26 cellular contexts compared by ENCODE assay signal in genomic region chr4:1225272-1226166, GRCh38. TPM values are rescaled to one million over a fixed set of nuclear protein-coding genes. Genes with fewer than 3 reads are reported as not detected.
DNase-seq lines count a peak whose midpoint lies in the region; ATAC-seq and TF ChIP-seq lines count a peak whose summit lies in the region.
"Had no signal": no experiment of that assay in that cellular context is flagged by ENCODE, and none has a peak within 500 bp of the region (broad histone marks: within the 10 kb centered on the region; RNA-seq: fewer than 3 reads in every experiment).

No MANE protein-coding gene starts in this region.

- intact Hi-C loops in left ventricle myocardium inferior (cut with micrococcal nuclease) (no loop called here), PC-9 (cut with micrococcal nuclease; ENCODE audit: unreplicated experiment) (no loop called here), sigmoid colon (cut with DNase I) (no loop called here)

- H3K27me3 ChIP-seq in H7 (ENCODE audit: control insufficient read depth, insufficient read depth, low read length) (no peaks in the 10 kb centered on the region), left ventricle myocardium inferior (ENCODE audit: low read depth) (no peaks in the 10 kb centered on the region), neuronal stem cell (ENCODE audit: control insufficient read depth in 3 of 3, insufficient read depth in 3 of 3, low read depth in 1 of 3, low read length in 3 of 3) (no peaks in the 10 kb centered on the region), PC-9 (ENCODE audit: insufficient read depth, low read depth) (no peaks in the 10 kb centered on the region), sigmoid colon (no peaks in the 10 kb centered on the region)

- H4K91ac ChIP-seq in neuronal stem cell (ENCODE audit: low read depth, low read length, poor library complexity): no peak overlapping the region

- H3K14ac ChIP-seq in neuronal stem cell (ENCODE audit: low read length): no peak overlapping the region

- H3K36me3 ChIP-seq in H7 (replicated peaks; ENCODE audit: control insufficient read depth, insufficient read depth, low read length) (peaks cover 27% of the 10 kb centered on the region), left ventricle myocardium inferior (peaks cover 85% of the 10 kb centered on the region), neuronal stem cell (replicated peaks in 1 of 2; ENCODE audit: control insufficient read depth in 2 of 2, insufficient read depth in 2 of 2, low read length in 2 of 2) (peaks cover 70 to 91% of the 10 kb centered on the region in 2 donors), PC-9 (ENCODE audit: low read depth) (0 out of 2 replicates have a peak, but pooled peaks cover 8% of the 10 kb centered on the region), sigmoid colon (peaks cover 36 to 97% (median 77%) of the 10 kb centered on the region in 4 donors)

- peak overlapping the region; percentile 66 for H3K4ac ChIP-seq in neuronal stem cell (ENCODE audit: low read length)

- TF ChIP-seq CTCF in RWPE1 (conservative IDR thresholded peaks at IDR 0.05; ENCODE audit: low read depth) (no peak), left ventricle myocardium inferior (IDR thresholded peaks at IDR 0.05; ENCODE audit: borderline replicate concordance) (no peak), PC-9 (conservative IDR thresholded peaks at IDR 0.05) (no peak), sigmoid colon (IDR thresholded peaks at IDR 0.05) (no peak)

- H3K9me2 ChIP-seq in PC-9 (ENCODE audit: insufficient read depth): no peaks in the 10 kb centered on the region

- H3K27ac ChIP-seq in RWPE1 (peak overlapping the region; percentile 31), left ventricle myocardium inferior (replicated peaks) (peak overlapping the region; percentile 74), neuronal stem cell (replicated peaks; ENCODE audit: low read length) (no peak overlapping the region), PC-9 (no peak overlapping the region), sigmoid colon (no peak overlapping the region)
- H3K27ac ChIP-seq: A549; BLaER1 treated with 17β-estradiol and CSF1 and Interleukin-3, amounts not matched to agents 10 nM and 100 nM had no signal

- H4K20me1 ChIP-seq in PC-9 (ENCODE audit: insufficient read depth): peaks cover 20% of the 10 kb centered on the region

- POLR2A ChIA-PET in RWPE1 (lab: Yijun Ruan, JAX; ENCODE audit: low non-redundant PET) (no interaction called here), PC-9 (lab: Charles Lee; ENCODE audit: unreplicated experiment) (no interaction called here)

- no peak overlapping the region for H3K18ac ChIP-seq in neuronal stem cell (ENCODE audit: low read length)

- H2BK15ac ChIP-seq in neuronal stem cell (ENCODE audit: low read length): no peak overlapping the region

- ATAC-seq in left lobe of liver: no peak
- ATAC-seq: A549, PC-3 had no signal

- H3K4me2 ChIP-seq in neuronal stem cell (ENCODE audit: insufficient read depth, low read length, poor library complexity, severe bottlenecking) (no peak overlapping the region), PC-9 (no peak overlapping the region)
- H3K4me2 ChIP-seq: A549; BLaER1 treated with 17β-estradiol and CSF1 and Interleukin-3, amounts not matched to agents 10 nM and 100 nM had no signal

- CTCF ChIA-PET in RWPE1 (lab: Yijun Ruan, JAX) (no interaction called here), PC-9 (lab: Charles Lee) (no interaction called here)

- TF ChIP-seq POLR2A in sigmoid colon (IDR thresholded peaks at IDR 0.05): no peak

- no peak for TF ChIP-seq EP300 in sigmoid colon (IDR thresholded peaks at IDR 0.05)

- no TSS peak for BruUV-seq in PC-9 (replicated peaks; lab: Mats Ljungman, UMichigan)

- H3K23ac ChIP-seq in neuronal stem cell (ENCODE audit: low read depth, low read length, poor library complexity): peak overlapping the region; percentile 66

- H2BK12ac ChIP-seq in neuronal stem cell (ENCODE audit: low read length): no peak overlapping the region

- H3K9ac ChIP-seq in neuronal stem cell (ENCODE audit: low read depth, low read length, poor library complexity): no peak overlapping the region
- H3K9ac ChIP-seq: BLaER1 treated with 17β-estradiol and CSF1 and Interleukin-3, amounts not matched to agents 10 nM and 100 nM had no signal

- H2AFZ ChIP-seq in neuronal stem cell (ENCODE audit: low read length) (no peak overlapping the region), PC-9 (no peak overlapping the region)

- H3K4me1 ChIP-seq in left ventricle myocardium inferior: peaks cover 22% of the 10 kb centered on the region
- no peaks in the 10 kb centered on the region for H3K4me1 ChIP-seq in neuronal stem cell (ENCODE audit: control insufficient read depth in 2 of 2, insufficient read depth in 1 of 2, low read depth in 1 of 2, low read length in 2 of 2)
- H3K4me1 ChIP-seq in PC-9 (replicated peaks; ENCODE audit: insufficient read depth): no peaks in the 10 kb centered on the region
- H3K4me1 ChIP-seq in sigmoid colon: no peaks in the 10 kb centered on the region
- H3K4me1 ChIP-seq: A549 had no signal

- no peaks in the 10 kb centered on the region; the same call in 1 of the 2 replicates for H3F3A ChIP-seq in PC-9 (ENCODE audit: insufficient read depth, low read depth)

- no peaks in the 10 kb centered on the region for H3K9me3 ChIP-seq in left ventricle myocardium inferior (replicated peaks)
- H3K9me3 ChIP-seq in neuronal stem cell (replicated peaks in 1 of 2; ENCODE audit: control insufficient read depth in 2 of 2, insufficient read depth in 1 of 2, low read depth in 1 of 2, low read length in 2 of 2): peaks cover 0 to 5% of the 10 kb centered on the region in 2 donors
- H3K9me3 ChIP-seq in PC-9 (ENCODE audit: insufficient read depth, low read depth): no peaks in the 10 kb centered on the region
- no peaks in the 10 kb centered on the region for H3K9me3 ChIP-seq in sigmoid colon
- H3K9me3 ChIP-seq: A549; BLaER1 treated with 17β-estradiol and CSF1 and Interleukin-3, amounts not matched to agents 10 nM and 100 nM had no signal

- peak overlapping the region; percentile 40 for H2BK120ac ChIP-seq in neuronal stem cell (ENCODE audit: low read depth, low read length)

- H3K79me2 ChIP-seq in PC-9 (ENCODE audit: low read depth): no peaks in the 10 kb centered on the region

- peaks cover 39% of the 10 kb centered on the region for H3K79me1 ChIP-seq in neuronal stem cell (ENCODE audit: low read depth, low read length)

- WGBS in neuronal stem cell (ENCODE audit: extremely low coverage in 2 of 2, insufficient read length in 2 of 2, insufficient replicate concordance in 1 of 2), 2 donors: no CpG with 5 or more reads among the region's 68 CpGs
- 95 to 96% methylated on average over 68 of the region's 68 CpGs for WGBS in sigmoid colon, 2 donors

- H2BK5ac ChIP-seq in neuronal stem cell (ENCODE audit: low read length): no peak overlapping the region

- no peak overlapping the region for H4K8ac ChIP-seq in neuronal stem cell (ENCODE audit: low read depth, low read length)

- DNase-seq in H7 (peak; percentile 68), RWPE1 (ENCODE audit: low spot score) (no peak), left ventricle myocardium inferior (no peak), neuronal stem cell (ENCODE audit: low spot score) (no peak), left lobe of liver (ENCODE audit: low spot score) (no peak), PC-9 (no peak), sigmoid colon (no peak)
- DNase-seq: AML-193; CD4-positive, alpha-beta T cell; DMS53; KG1; MM.1S; NCI-H1048; NCI-H1417; NCI-H1694; NCI-H2029 treated with DMSO at 0.1 percent for 48 hours; NCI-H446 treated with DMSO at 0.1 percent for 48 hours; NCI-H526; NCI-H82; NK-92 treated with Interleukin-12 subunit alpha and Interleukin-12 subunit beta, amount 100 ng/mL, for 24 hours; PC-3; SHP77 treated with DMSO at 0.1 percent for 48 hours had no signal

- no peak overlapping the region for H2AK5ac ChIP-seq in neuronal stem cell (ENCODE audit: low read depth, low read length)

- H3K4me3 ChIP-seq in H7 (ENCODE audit: insufficient read depth, low read depth, low read length): no peak overlapping the region
- peak overlapping the region; percentile 11 for H3K4me3 ChIP-seq in left ventricle myocardium inferior
- H3K4me3 ChIP-seq in neuronal stem cell (ENCODE audit: low read length in 2 of 2): no peak overlapping the region
- H3K4me3 ChIP-seq in PC-9: no peak overlapping the region
- H3K4me3 ChIP-seq in sigmoid colon: no peak overlapping the region
- H3K4me3 ChIP-seq: A549; BLaER1 treated with 17β-estradiol and CSF1 and Interleukin-3, amounts not matched to agents 10 nM and 100 nM had no signal

RNA-seq across cellular contexts. Expression of gene CTBP1, which starts 23.4 kb away (rescaled TPM):
- 267 and 360 TPM in 2 replicates for total RNA-seq in H7 (2014; rRNA removed; shearing (Covaris generic))
- 112 TPM for total RNA-seq in left ventricle myocardium inferior
- 151 TPM for polyA plus RNA-seq in neuronal stem cell (2013, experiment 1 of 2)
- polyA plus RNA-seq in neuronal stem cell (2013, experiment 2 of 2): 149 TPM
- total RNA-seq in left lobe of liver: 97.0 TPM
- 153 and 184 TPM in 2 replicates for total RNA-seq in PC-9 (2021)
- total RNA-seq in sigmoid colon: 100 to 1,000 TPM in 3 of 4 donors, 10 to 100 TPM in 1; 98.9 to 160 (median 129) TPM
- polyA plus RNA-seq in sigmoid colon: 100 to 1,000 TPM in 1 of 3 donors, 10 to 100 TPM in 2; 67.9 to 162 (median 71.4) TPM

RNA-seq across cellular contexts. Expression of gene SPON2, which starts 53.1 kb away (rescaled TPM):
- total RNA-seq in H7 (2014; rRNA removed; shearing (Covaris generic)): 0.62 and 2.5 TPM in 2 replicates
- total RNA-seq in left ventricle myocardium inferior: 13.9 TPM
- 5.9 TPM for polyA plus RNA-seq in neuronal stem cell (2013, experiment 1 of 2)
- polyA plus RNA-seq in neuronal stem cell (2013, experiment 2 of 2): 5.8 TPM
- total RNA-seq in left lobe of liver: 54.3 TPM
- 2.0 and 3.4 TPM in 2 replicates for total RNA-seq in PC-9 (2021)
- 100 to 1,000 TPM in 1 of 4 donors, 10 to 100 TPM in 3; 33.6 to 165 (median 79.8) TPM for total RNA-seq in sigmoid colon
- 10 to 100 TPM in 2 of 3 donors, 1 to 10 TPM in 1; 8.6 to 33.6 (median 25.2) TPM for polyA plus RNA-seq in sigmoid colon
- total RNA-seq: G401, HT1080 had no signal

Comparison
In these comparisons a context has a peak if more than half of its experiments do, and no peak if none do; other contexts are left out.
1. H3K27ac ChIP-seq: peak in RWPE1 (single experiment) and left ventricle myocardium inferior (single experiment); none in neuronal stem cell (single experiment), PC-9 (single experiment) and sigmoid colon (0 of 4).